In genomic region chr3:13843351-13843750, GRCh38 we compare ENCODE assay signal across 4 cellular contexts. TPM values are rescaled to one million over a fixed set of nuclear protein-coding genes. Genes with fewer than 3 reads are reported as not detected.
"Had no signal": no experiment of that assay in that cellular context is flagged by ENCODE, and none has a peak within 500 bp of the region (broad histone marks: within the 10 kb centered on the region; RNA-seq: fewer than 3 reads in every experiment).

No MANE protein-coding gene starts in this region.

- DNase-seq: GDM1, GF-D8 had no signal

- ATAC-seq: GM12878 had no signal

- H3K4me3 ChIP-seq: GM12878 had no signal

RNA-seq across cellular contexts. Expression of gene WNT7A, which starts 36.5 kb away (rescaled TPM):
- total RNA-seq: G401 had no signal
- polyA plus RNA-seq: GM12878 had no signal
